1 cellular context compared by ENCODE assay signal in genomic region chr3:187936676-187937075, GRCh38.
TF ChIP-seq lines count a peak whose summit lies in the region.

No MANE protein-coding gene starts in this region.

TF ChIP-seq in GM23338, 12 proteins besides CTCF, POLR2A, EP300 and RAD21 (continued from another document):
- TF ChIP-seq REST (IDR thresholded peaks at IDR 0.05; ENCODE audit: unreplicated experiment) (no peak), EZH2 (IDR thresholded peaks at IDR 0.05; ENCODE audit: low read depth, unreplicated experiment) (no peak), ZNF331 (CRISPR knock-in tag; IDR thresholded peaks at IDR 0.05; ENCODE audit: low read depth) (no peak)
TF ChIP-seq in GM23338: peak in this region for 0.
